In genomic region chr20:35730583-35731468, GRCh38 we compare ENCODE assay signal across 23 cellular contexts. TPM values are rescaled to one million over a fixed set of nuclear protein-coding genes. Genes with fewer than 3 reads are reported as not detected.
DNase-seq lines count a peak whose midpoint lies in the region; ATAC-seq and TF ChIP-seq lines count a peak whose summit lies in the region.
"Had no signal": no experiment of that assay in that cellular context is flagged by ENCODE, and none has a peak within 500 bp of the region (broad histone marks: within the 10 kb centered on the region; RNA-seq: fewer than 3 reads in every experiment).

No MANE protein-coding gene starts in this region.

- H2AFZ ChIP-seq in fibroblast of lung (ENCODE audit: low read length) (no peak overlapping the region), smooth muscle cell (ENCODE audit: low read depth) (no peak overlapping the region)

- H3K4me1 ChIP-seq in fibroblast of lung (ENCODE audit: control insufficient read depth, extremely low read depth, insufficient read depth, low read length) (peaks cover 2% of the 10 kb centered on the region), smooth muscle cell (ENCODE audit: low read depth) (peaks cover 12% of the 10 kb centered on the region), SJCRH30 (peaks cover 4% of the 10 kb centered on the region)

- H3F3A ChIP-seq in smooth muscle cell (ENCODE audit: low read depth), result peaks cover 27% of the 10 kb centered on the region

- H3K9me3 ChIP-seq in SK-N-MC (ENCODE audit: low read depth, low read length), result no peaks in the 10 kb centered on the region
- no peaks in the 10 kb centered on the region for H3K9me3 ChIP-seq in fibroblast of lung (ENCODE audit: control insufficient read depth, insufficient read depth, low read depth, low read length)
- no peaks in the 10 kb centered on the region for H3K9me3 ChIP-seq in smooth muscle cell (replicated peaks; ENCODE audit: low read depth)
- no peaks in the 10 kb centered on the region for H3K9me3 ChIP-seq in SJCRH30 (replicated peaks)
- H3K9me3 ChIP-seq: BLaER1, heart right ventricle, left lung, suprapubic skin had no signal

- H3K79me2 ChIP-seq in fibroblast of lung (ENCODE audit: control insufficient read depth, insufficient read depth, low read length) (peaks cover 94% of the 10 kb centered on the region), smooth muscle cell (ENCODE audit: low read depth) (peaks cover 98% of the 10 kb centered on the region)

- H3K36me3 Mint-ChIP-seq in activated T-cell treated with anti-CD3 and anti-CD28 coated beads, Interleukin-2, amount 50 U/mL, for 72 hours (ENCODE audit: insufficient read depth in 2 of 2), result peaks cover 10 to 79% of the 10 kb centered on the region in 2 donors

- peak overlapping the region; percentile 20 for H3K4me2 ChIP-seq in fibroblast of lung (ENCODE audit: extremely low read depth, insufficient read depth, low read length)
- peak overlapping the region; percentile 37 for H3K4me2 ChIP-seq in smooth muscle cell
- H3K4me2 ChIP-seq: BLaER1 had no signal

- peak overlapping the region; percentile 62; the same call in 1 of the 2 replicates for H3K27ac ChIP-seq in SK-N-MC
- H3K27ac ChIP-seq in fibroblast of lung (ENCODE audit: insufficient read depth, low read length), result no peak overlapping the region
- peak overlapping the region; percentile 56 for H3K27ac ChIP-seq in smooth muscle cell (ENCODE audit: low read depth)
- H3K27ac ChIP-seq in SJCRH30, result no peak overlapping the region
- H3K27ac ChIP-seq: BLaER1, brain microvascular endothelial cell, heart right ventricle, left lung, suprapubic skin, WERI-Rb-1 had no signal

- H3K27me3 ChIP-seq in fibroblast of lung (ENCODE audit: control insufficient read depth, insufficient read depth, low read length) (no peaks in the 10 kb centered on the region), smooth muscle cell (ENCODE audit: low read depth) (no peaks in the 10 kb centered on the region), SJCRH30 (no peaks in the 10 kb centered on the region; the same call in 1 of the 2 replicates)
- H3K27me3 ChIP-seq: BLaER1, brain microvascular endothelial cell, heart right ventricle, left lung, suprapubic skin had no signal

- H3K4me3 Mint-ChIP-seq in activated T-cell treated with anti-CD3 and anti-CD28 coated beads, Interleukin-2, amount 50 U/mL, for 72 hours, result peak overlapping the region in 1 of 2 donors; percentile 32
- H3K4me3 Mint-ChIP-seq: activated naive CD4-positive, alpha-beta T cell treated with anti-CD3 and anti-CD28 coated beads, Interleukin-2, amount 10 ng/mL, durations not matched to agents 7 days and 5 days; T-helper 1 cell treated with Interleukin-12 subunit alpha and Interleukin-12 subunit beta and Interleukin-4 antibody, amounts not matched to agents 30 μg/mL and 1 μg/mL, for 36 hours had no signal

- H3K36me3 ChIP-seq in SK-N-MC (ENCODE audit: insufficient read depth, low read length) (peaks cover 98% of the 10 kb centered on the region), fibroblast of lung (ENCODE audit: control insufficient read depth, insufficient read depth, low read length) (peaks cover 25% of the 10 kb centered on the region), smooth muscle cell (ENCODE audit: low read depth) (peaks cover 59% of the 10 kb centered on the region), SJCRH30 (peaks cover 100% of the 10 kb centered on the region)

- ATAC-seq in activated T-cell treated with anti-CD3 and anti-CD28 coated beads, Interleukin-2, amount 50 U/mL, for 72 hours (replicated peaks in 1 of 2), result no peak
- ATAC-seq: heart right ventricle, right cardiac atrium had no signal

- H3K9me3 Mint-ChIP-seq in activated T-cell treated with anti-CD3 and anti-CD28 coated beads, Interleukin-2, amount 50 U/mL, for 72 hours, result no peaks in the 10 kb centered on the region
- H3K9me3 Mint-ChIP-seq: activated naive CD4-positive, alpha-beta T cell treated with anti-CD3 and anti-CD28 coated beads, Interleukin-2, amount 10 ng/mL, durations not matched to agents 7 days and 5 days; immature natural killer cell; T-helper 1 cell treated with Interleukin-12 subunit alpha and Interleukin-12 subunit beta and Interleukin-4 antibody, amounts not matched to agents 30 μg/mL and 1 μg/mL, for 36 hours had no signal

- H3K27me3 Mint-ChIP-seq in activated T-cell treated with anti-CD3 and anti-CD28 coated beads, Interleukin-2, amount 50 U/mL, for 72 hours (ENCODE audit: low read depth), result no peaks in the 10 kb centered on the region
- H3K27me3 Mint-ChIP-seq: activated naive CD4-positive, alpha-beta T cell treated with anti-CD3 and anti-CD28 coated beads, Interleukin-2, amount 10 ng/mL, durations not matched to agents 7 days and 5 days had no signal

- peaks cover 66% of the 10 kb centered on the region for H3K4me1 Mint-ChIP-seq in activated T-cell treated with anti-CD3 and anti-CD28 coated beads, Interleukin-2, amount 50 U/mL, for 72 hours (ENCODE audit: low read depth)

- no peak overlapping the region for H3K4me3 ChIP-seq in SK-N-MC
- no peak overlapping the region for H3K4me3 ChIP-seq in fibroblast of lung (replicated peaks in 1 of 4; ENCODE audit: control extremely low read depth in 1 of 4, insufficient read depth in 1 of 4, low read depth in 3 of 4, low read length in 4 of 4)
- H3K4me3 ChIP-seq in smooth muscle cell, result no peak overlapping the region
- no peak overlapping the region for H3K4me3 ChIP-seq in SJCRH30
- H3K4me3 ChIP-seq: BLaER1, heart right ventricle, left lung, suprapubic skin had no signal

- no peak for DNase-seq in activated T-cell treated with anti-CD3 and anti-CD28 coated beads, Interleukin-2, amount 50 U/mL, for 72 hours
- DNase-seq in activated T-cell treated with anti-CD3 and anti-CD28 coated beads, Interleukin-2, amount 50 U/mL, for 1 hour, result no peak
- DNase-seq in SK-N-MC (ENCODE audit: low read depth, low spot score) (no peak), fibroblast of lung (ENCODE audit: low read depth in 2 of 2) (no peak), smooth muscle cell (lab: John Stamatoyannopoulos, UW; ENCODE audit: unreplicated experiment) (no peak), SJCRH30 (no peak), AG20443 (ENCODE audit: low spot score) (no peak)
- DNase-seq in stimulated activated CD4-positive, alpha-beta T cell treated with anti-CD3 and anti-CD28 coated beads, Interleukin-4, amount 100 ng/mL, for 1 hour, result no peak
- DNase-seq: 8988T; activated naive CD4-positive, alpha-beta T cell treated with anti-CD3 and anti-CD28 coated beads, Interleukin-2, amount 10 ng/mL, durations not matched to agents 7 days and 5 days; brain microvascular endothelial cell; heart right ventricle; left lung; NCI-H1417 treated with DMSO at 0.1 percent for 48 hours; NCI-H526; OCI-M1; right cardiac atrium; SHP77; WERI-Rb-1 had no signal

- peak overlapping the region; percentile 74 for H3K27ac Mint-ChIP-seq in activated T-cell treated with anti-CD3 and anti-CD28 coated beads, Interleukin-2, amount 50 U/mL, for 72 hours
- H3K27ac Mint-ChIP-seq: activated naive CD4-positive, alpha-beta T cell treated with anti-CD3 and anti-CD28 coated beads, Interleukin-2, amount 10 ng/mL, durations not matched to agents 7 days and 5 days; T-helper 1 cell treated with Interleukin-12 subunit alpha and Interleukin-12 subunit beta and Interleukin-4 antibody, amounts not matched to agents 30 μg/mL and 1 μg/mL, for 36 hours had no signal

- WGBS in smooth muscle cell (ENCODE audit: low lambda C conversion rate), result 51% methylated on average over 4 of the region's 4 CpGs

- H4K20me1 ChIP-seq in fibroblast of lung (ENCODE audit: control insufficient read depth, extremely low read depth, insufficient read depth, low read length), result peaks cover 3% of the 10 kb centered on the region
- peaks cover 100% of the 10 kb centered on the region for H4K20me1 ChIP-seq in smooth muscle cell (ENCODE audit: low read depth)

- H3K9ac ChIP-seq in SK-N-MC (ENCODE audit: insufficient read length), result peak overlapping the region; percentile 3
- H3K9ac ChIP-seq in fibroblast of lung (ENCODE audit: insufficient read depth, low read length), result no peak overlapping the region
- H3K9ac ChIP-seq in smooth muscle cell (ENCODE audit: low read depth), result no peak overlapping the region
- H3K9ac ChIP-seq: BLaER1 had no signal

- TF ChIP-seq CTCF in fibroblast of lung (conservative IDR thresholded peaks at IDR 0.05 in 1 of 2, IDR thresholded peaks at IDR 0.05 in 1 of 2; ENCODE audit: low read depth in 1 of 2, low read length in 2 of 2) (no peak), smooth muscle cell (IDR thresholded peaks at IDR 0.05; ENCODE audit: borderline replicate concordance, insufficient read depth, poor library complexity, severe bottlenecking) (no peak)

RNA-seq across cellular contexts. Expression of gene RBM39, which starts 11.2 kb away (rescaled TPM):
- total RNA-seq in activated T-cell treated with anti-CD3 and anti-CD28 coated beads, Interleukin-2, amount 50 U/mL, for 72 hours, result 100 to 1,000 TPM; 431 to 525 TPM
- total RNA-seq in fibroblast of lung (462 and 465 TPM in 2 replicates), smooth muscle cell (408 and 449 TPM in 2 replicates)
- polyA plus RNA-seq in fibroblast of lung (43.1 and 57.7 TPM in 2 replicates), smooth muscle cell (139 and 196 TPM in 2 replicates)
- polyA plus RNA-seq in fibroblast of lung (2012), result 113 and 118 TPM in 2 replicates
- 30.1 and 48.9 TPM in 2 replicates for polyA minus RNA-seq in fibroblast of lung (ENCODE audit: low replicate concordance)
- total RNA-seq in SJCRH30 (2014; rRNA removed; shearing (Covaris generic)), result 423 and 517 TPM in 2 replicates

RNA-seq across cellular contexts. Expression of gene ROMO1, which starts 31.6 kb away (rescaled TPM):
- total RNA-seq in activated T-cell treated with anti-CD3 and anti-CD28 coated beads, Interleukin-2, amount 50 U/mL, for 72 hours, result 10 to 100 TPM; 51.4 to 53.8 TPM
- total RNA-seq in fibroblast of lung (118 and 239 TPM in 2 replicates), smooth muscle cell (252 and 523 TPM in 2 replicates)
- polyA plus RNA-seq in fibroblast of lung (205 and 222 TPM in 2 replicates), smooth muscle cell (694 and 771 TPM in 2 replicates)
- polyA plus RNA-seq in fibroblast of lung (2012), result 314 and 442 TPM in 2 replicates
- 21.9 and 25.9 TPM in 2 replicates for polyA minus RNA-seq in fibroblast of lung (ENCODE audit: low replicate concordance)
- 282 and 419 TPM in 2 replicates for total RNA-seq in SJCRH30 (2014; rRNA removed; shearing (Covaris generic))

RNA-seq across cellular contexts. Expression of gene NFS1, which starts 31.7 kb away (rescaled TPM):
- 10 to 100 TPM; 43.3 to 46.0 TPM for total RNA-seq in activated T-cell treated with anti-CD3 and anti-CD28 coated beads, Interleukin-2, amount 50 U/mL, for 72 hours
- total RNA-seq in fibroblast of lung (31.7 and 36.5 TPM in 2 replicates), smooth muscle cell (25.3 and 40.1 TPM in 2 replicates)
- polyA plus RNA-seq in fibroblast of lung (34.7 and 37.7 TPM in 2 replicates), smooth muscle cell (35.1 and 40.3 TPM in 2 replicates)
- 22.8 and 29.9 TPM in 2 replicates for polyA plus RNA-seq in fibroblast of lung (2012)
- 23.9 and 33.3 TPM in 2 replicates for polyA minus RNA-seq in fibroblast of lung (ENCODE audit: low replicate concordance)
- 27.6 and 28.7 TPM in 2 replicates for total RNA-seq in SJCRH30 (2014; rRNA removed; shearing (Covaris generic))

RNA-seq across cellular contexts. Expression of gene PHF20, which starts 41.0 kb away (rescaled TPM):
- total RNA-seq in activated T-cell treated with anti-CD3 and anti-CD28 coated beads, Interleukin-2, amount 50 U/mL, for 72 hours, result 10 to 100 TPM; 68.1 to 68.6 TPM
- total RNA-seq in fibroblast of lung (28.2 and 40.1 TPM in 2 replicates), smooth muscle cell (24.5 and 27.4 TPM in 2 replicates)
- polyA plus RNA-seq in fibroblast of lung (31.4 and 32.5 TPM in 2 replicates), smooth muscle cell (23.3 and 23.7 TPM in 2 replicates)
- 24.4 and 29.6 TPM in 2 replicates for polyA plus RNA-seq in fibroblast of lung (2012)
- 49.2 and 74.5 TPM in 2 replicates for polyA minus RNA-seq in fibroblast of lung (ENCODE audit: low replicate concordance)
- total RNA-seq in SJCRH30 (2014; rRNA removed; shearing (Covaris generic)), result 59.0 and 72.2 TPM in 2 replicates

Comparison
In these comparisons a context has a peak if more than half of its experiments do, and no peak if none do; other contexts are left out.
1. H3K27ac ChIP-seq: peak in SK-N-MC (single experiment) and smooth muscle cell (single experiment); none in fibroblast of lung (single experiment) and SJCRH30 (single experiment).